ENCODE assay signal across 19 cellular contexts in genomic region chr20:61146006-61146405, GRCh38.
"Had no signal": no experiment of that assay in that cellular context is flagged by ENCODE, and none has a peak within 500 bp of the region (broad histone marks: within the 10 kb centered on the region; RNA-seq: fewer than 3 reads in every experiment).

No MANE protein-coding gene starts in this region.

- H3K27ac ChIP-seq: gastrocnemius medialis, heart right ventricle, stomach, upper lobe of left lung, uterus had no signal

- FAIRE-seq: colon, endothelial cell of umbilical vein, islet of Langerhans, small intestine had no signal

- H3K9me3 Mint-ChIP-seq: dendritic cell treated with granulocyte-macrophage colony-stimulating factor and Interleukin-4, amounts not matched to agents 40 ng/mL and 50 ng/mL, for 4 days had no signal

- H3K36me3 Mint-ChIP-seq: naive thymus-derived CD8-positive, alpha-beta T cell had no signal

- H3K36me3 ChIP-seq: gastrocnemius medialis, heart right ventricle, stomach, upper lobe of left lung, uterus had no signal

- H3K4me3 Mint-ChIP-seq: dendritic cell treated with granulocyte-macrophage colony-stimulating factor and Interleukin-4, amounts not matched to agents 40 ng/mL and 50 ng/mL, for 4 days; naive thymus-derived CD8-positive, alpha-beta T cell had no signal

- H3K27me3 Mint-ChIP-seq: dendritic cell treated with granulocyte-macrophage colony-stimulating factor and Interleukin-4, amounts not matched to agents 40 ng/mL and 50 ng/mL, for 4 days had no signal

- H3K27ac Mint-ChIP-seq: dendritic cell treated with granulocyte-macrophage colony-stimulating factor and Interleukin-4, amounts not matched to agents 40 ng/mL and 50 ng/mL, for 4 days; naive thymus-derived CD8-positive, alpha-beta T cell had no signal

- H3K4me3 ChIP-seq: gastrocnemius medialis, heart right ventricle, stomach, upper lobe of left lung, uterus had no signal

- H3K4me1 ChIP-seq: gastrocnemius medialis, heart right ventricle, stomach, upper lobe of left lung, uterus had no signal

- H3K27me3 ChIP-seq: upper lobe of left lung, uterus had no signal

- DNase-seq: erythroblast; gastrocnemius medialis; heart right ventricle; hypothalamus; kidney glomerular epithelial cell; mesendoderm; naive thymus-derived CD8-positive, alpha-beta T cell; posterior cingulate gyrus; small intestine; stimulated activated CD4-positive, alpha-beta T cell treated with anti-CD3 and anti-CD28 coated beads, Interleukin-12 subunit alpha, Interleukin-12 subunit beta, amount 100 ng/mL, for 4 hours; stimulated activated naive CD4-positive, alpha-beta T cell; stomach; substantia nigra; upper lobe of left lung; uterus had no signal

- H3K9me3 ChIP-seq: upper lobe of left lung, uterus had no signal

- H3K4me1 Mint-ChIP-seq: naive thymus-derived CD8-positive, alpha-beta T cell had no signal
